In genomic region chr10:50334273-50334672, GRCh38 we compare ENCODE assay signal across 18 cellular contexts.
"Had no signal": no experiment of that assay in that cellular context is flagged by ENCODE, and none has a peak within 500 bp of the region (broad histone marks: within the 10 kb centered on the region; RNA-seq: fewer than 3 reads in every experiment).

No MANE protein-coding gene starts in this region.

- H3K36me3 ChIP-seq: vagina had no signal

- H3K4me3 Mint-ChIP-seq: activated CD8-positive, alpha-beta memory T cell treated with anti-CD3 and anti-CD28 coated beads, Interleukin-2, amount 10 ng/mL, durations not matched to agents 7 days and 5 days; dendritic cell treated with granulocyte-macrophage colony-stimulating factor and Interleukin-4, amounts not matched to agents 40 ng/mL and 50 ng/mL, for 4 days; memory B cell; stimulated activated naive CD8-positive, alpha-beta T cell treated with anti-CD3 and anti-CD28 coated beads, Interleukin-15, Interleukin-2, amounts not matched to agents 100 ng/mL and 50 ng/mL, for 24 hours; T-cell had no signal

- H3K27ac ChIP-seq: esophagus squamous epithelium, suprapubic skin, vagina had no signal

- H3K27me3 ChIP-seq: esophagus squamous epithelium, suprapubic skin, vagina had no signal

- H3K27me3 Mint-ChIP-seq: activated CD8-positive, alpha-beta memory T cell treated with anti-CD3 and anti-CD28 coated beads, Interleukin-2, amount 10 ng/mL, durations not matched to agents 7 days and 5 days; dendritic cell treated with granulocyte-macrophage colony-stimulating factor and Interleukin-4, amounts not matched to agents 40 ng/mL and 50 ng/mL, for 4 days; memory B cell; stimulated activated naive CD8-positive, alpha-beta T cell treated with anti-CD3 and anti-CD28 coated beads, Interleukin-15, Interleukin-2, amounts not matched to agents 100 ng/mL and 50 ng/mL, for 24 hours; T-cell had no signal

- H3K4me1 ChIP-seq: suprapubic skin, vagina had no signal

- DNase-seq: activated CD4-positive, alpha-beta T cell treated with anti-CD3 and anti-CD28 coated beads for 1 hour; activated CD4-positive, alpha-beta T cell treated with anti-CD3 and anti-CD28 coated beads, Interleukin-2, amount 50 U/mL, for 48 hours; activated CD8-positive, alpha-beta memory T cell treated with anti-CD3 and anti-CD28 coated beads, Interleukin-2, amount 10 ng/mL, durations not matched to agents 7 days and 5 days; activated effector memory CD4-positive, alpha-beta T cell treated with anti-CD3 and anti-CD28 coated beads, Interleukin-2, amount 50 U/mL, for 16 hours; activated naive CD4-positive, alpha-beta T cell treated with anti-CD3 and anti-CD28 coated beads, Interleukin-2, amount 50 U/mL, for 16 hours; activated T-cell treated with anti-CD3 and anti-CD28 coated beads, Interleukin-2, amount 50 U/mL, for 1 hour; effector CD8-positive, alpha-beta T cell; esophagus squamous epithelium; occipital lobe; posterior cingulate gyrus; stimulated activated CD4-positive, alpha-beta T cell treated with anti-CD3 and anti-CD28 coated beads, Interleukin-2, amount 100 ng/mL, for 24 hours; T-cell; trophoblast cell had no signal

- H3K9me3 ChIP-seq: esophagus squamous epithelium, suprapubic skin, vagina had no signal

- H3K4me3 ChIP-seq: esophagus squamous epithelium, suprapubic skin, vagina had no signal

- H3K27ac Mint-ChIP-seq: dendritic cell treated with granulocyte-macrophage colony-stimulating factor and Interleukin-4, amounts not matched to agents 40 ng/mL and 50 ng/mL, for 4 days; memory B cell; stimulated activated naive CD8-positive, alpha-beta T cell treated with anti-CD3 and anti-CD28 coated beads, Interleukin-15, Interleukin-2, amounts not matched to agents 100 ng/mL and 50 ng/mL, for 24 hours; T-cell had no signal

- H3K9me3 Mint-ChIP-seq: dendritic cell treated with granulocyte-macrophage colony-stimulating factor and Interleukin-4, amounts not matched to agents 40 ng/mL and 50 ng/mL, for 4 days; memory B cell; stimulated activated naive CD8-positive, alpha-beta T cell treated with anti-CD3 and anti-CD28 coated beads, Interleukin-15, Interleukin-2, amounts not matched to agents 100 ng/mL and 50 ng/mL, for 24 hours; T-cell had no signal

- ATAC-seq: T-cell had no signal
